ENCODE assay signal across 9 cellular contexts in the genomic region with DNA sequence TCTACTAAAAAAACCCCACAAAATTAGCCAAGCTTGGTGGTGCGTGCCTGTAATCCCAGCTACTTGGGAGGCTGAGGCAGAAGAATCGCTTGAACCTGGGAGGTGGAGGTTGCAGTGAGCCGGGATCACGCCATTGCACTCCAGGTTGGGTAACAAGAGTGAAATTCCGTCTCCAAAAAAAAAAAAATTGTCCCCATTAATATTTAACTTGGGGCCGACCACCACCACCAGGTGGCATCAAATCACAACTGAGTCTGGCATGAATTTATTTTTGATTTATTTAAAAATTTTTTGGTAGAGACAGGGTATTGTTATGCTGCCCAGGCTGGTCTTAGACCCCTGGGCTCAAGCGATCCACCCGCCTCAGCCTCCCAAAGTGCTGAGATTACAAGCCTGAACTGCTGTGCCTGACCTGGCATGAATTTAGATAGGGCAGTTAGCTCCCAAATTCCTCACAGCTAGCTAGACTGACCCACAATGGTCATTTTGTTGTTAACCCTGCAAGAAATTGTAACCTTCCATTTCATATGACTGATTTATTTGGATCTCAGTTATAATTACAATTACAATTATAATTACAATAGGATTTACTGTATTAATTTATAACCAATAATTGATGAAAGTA. TPM values are rescaled to one million over a fixed set of nuclear protein-coding genes. Genes with fewer than 3 reads are reported as not detected.
A peak's percentile ranks its signal among the peaks of the same experiment; 100 is the strongest.
DNase-seq lines count a peak whose midpoint lies in the region; ATAC-seq lines count a peak whose summit lies in the region.
"Had no signal": no experiment of that assay in that cellular context is flagged by ENCODE, and none has a peak within 500 bp of the region (broad histone marks: within the 10 kb centered on the region; RNA-seq: fewer than 3 reads in every experiment).

No MANE protein-coding gene starts in this region.

- no peaks in the 10 kb centered on the region for H3K4me1 ChIP-seq in mesenchymal stem cell (ENCODE audit: control insufficient read depth, insufficient read depth, low read depth, low read length)

- H3K14ac ChIP-seq in mesenchymal stem cell (ENCODE audit: low read length in 2 of 2), result no peak overlapping the region

- no peak overlapping the region for H3K27ac Mint-ChIP-seq in activated naive CD8-positive, alpha-beta T cell treated with anti-CD3 and anti-CD28 coated beads for 36 hours
- no peak overlapping the region for H3K27ac Mint-ChIP-seq in stimulated activated naive B cell treated with anti-CD40 and anti-IgM and Interleukin-4, amounts not matched to agents 10 μg/mL and 1 μg/mL and 100 μg/mL, for 72 hours
- H3K27ac Mint-ChIP-seq: CD8-positive, alpha-beta memory T cell had no signal

- H3K4me2 ChIP-seq in mesenchymal stem cell (ENCODE audit: low read length, poor library complexity, severe bottlenecking), result no peak overlapping the region

- WGBS in mesenchymal stem cell, result 76% methylated on average over 7 of the region's 8 CpGs

- no peaks in the 10 kb centered on the region for H3K9me3 ChIP-seq in mesenchymal stem cell (ENCODE audit: control insufficient read depth, low read length)

- H3K4me3 Mint-ChIP-seq in activated naive CD8-positive, alpha-beta T cell treated with anti-CD3 and anti-CD28 coated beads for 36 hours, result no peak overlapping the region
- no peak overlapping the region for H3K4me3 Mint-ChIP-seq in stimulated activated naive B cell treated with anti-CD40 and anti-IgM and Interleukin-4, amounts not matched to agents 10 μg/mL and 1 μg/mL and 100 μg/mL, for 72 hours
- H3K4me3 Mint-ChIP-seq: CD8-positive, alpha-beta memory T cell had no signal

- H2BK5ac ChIP-seq in mesenchymal stem cell (ENCODE audit: low read depth, low read length, poor library complexity, severe bottlenecking), result no peak overlapping the region

- H3K27me3 Mint-ChIP-seq in activated naive CD8-positive, alpha-beta T cell treated with anti-CD3 and anti-CD28 coated beads for 36 hours, result no peaks in the 10 kb centered on the region
- no peaks in the 10 kb centered on the region for H3K27me3 Mint-ChIP-seq in stimulated activated naive B cell treated with anti-CD40 and anti-IgM and Interleukin-4, amounts not matched to agents 10 μg/mL and 1 μg/mL and 100 μg/mL, for 72 hours

- H3K79me1 ChIP-seq in mesenchymal stem cell (replicated peaks; ENCODE audit: low read length, poor library complexity, severe bottlenecking), result no peaks in the 10 kb centered on the region

- H3K18ac ChIP-seq in mesenchymal stem cell (ENCODE audit: low read depth in 1 of 2, low read length in 2 of 2), result no peak overlapping the region

- no peak overlapping the region for H2BK120ac ChIP-seq in mesenchymal stem cell (ENCODE audit: low read depth, low read length)

- H4K91ac ChIP-seq in mesenchymal stem cell (ENCODE audit: low read length), result no peak overlapping the region

- no peak overlapping the region for H4K8ac ChIP-seq in mesenchymal stem cell (ENCODE audit: low read length)

- H3K36me3 ChIP-seq in mesenchymal stem cell (ENCODE audit: control insufficient read depth in 1 of 2, insufficient read depth in 2 of 2, low read depth in 1 of 2, low read length in 2 of 2), result no peaks in the 10 kb centered on the region

- no peaks in the 10 kb centered on the region for H3K9me3 Mint-ChIP-seq in activated naive CD8-positive, alpha-beta T cell treated with anti-CD3 and anti-CD28 coated beads for 36 hours
- H3K9me3 Mint-ChIP-seq in stimulated activated naive B cell treated with anti-CD40 and anti-IgM and Interleukin-4, amounts not matched to agents 10 μg/mL and 1 μg/mL and 100 μg/mL, for 72 hours, result no peaks in the 10 kb centered on the region
- H3K9me3 Mint-ChIP-seq: CD8-positive, alpha-beta memory T cell had no signal

- H3K27ac ChIP-seq in mesenchymal stem cell (ENCODE audit: low read length, poor library complexity, severe bottlenecking), result no peak overlapping the region

- no peak overlapping the region for H2BK15ac ChIP-seq in mesenchymal stem cell (ENCODE audit: low read depth, poor library complexity, severe bottlenecking)

- H2AFZ ChIP-seq in mesenchymal stem cell (ENCODE audit: low read depth, low read length), result no peak overlapping the region

- no peak overlapping the region for H2BK12ac ChIP-seq in mesenchymal stem cell (ENCODE audit: low read length in 2 of 2)

- no peak overlapping the region for H3K23ac ChIP-seq in mesenchymal stem cell (ENCODE audit: low read length in 2 of 2)

- H3K4me1 Mint-ChIP-seq in activated naive CD8-positive, alpha-beta T cell treated with anti-CD3 and anti-CD28 coated beads for 36 hours, result no peaks in the 10 kb centered on the region
- H3K4me1 Mint-ChIP-seq in stimulated activated naive B cell treated with anti-CD40 and anti-IgM and Interleukin-4, amounts not matched to agents 10 μg/mL and 1 μg/mL and 100 μg/mL, for 72 hours, result peaks cover 0 to 7% of the 10 kb centered on the region in 2 donors
- H3K4me1 Mint-ChIP-seq: CD8-positive, alpha-beta memory T cell had no signal

- H3K4ac ChIP-seq in mesenchymal stem cell (ENCODE audit: low read depth in 1 of 2, low read length in 2 of 2), result no peak overlapping the region

- H3K27me3 ChIP-seq in mesenchymal stem cell (ENCODE audit: control insufficient read depth in 1 of 2, insufficient read depth in 1 of 2, low read length in 2 of 2), result no peaks in the 10 kb centered on the region

- no peak for ATAC-seq in stimulated activated naive B cell treated with anti-CD40 and anti-IgM and Interleukin-4, amounts not matched to agents 10 μg/mL and 1 μg/mL and 100 μg/mL, for 72 hours (replicated peaks)
- no peak for ATAC-seq in GM19395 (IDR thresholded peaks at IDR 0.05; ENCODE audit: unreplicated experiment)

- DNase-seq in NCI-H146 (lab: John Stamatoyannopoulos, UW), result peak; percentile 43
- DNase-seq in NCI-H146 treated with DMSO at 0.1 percent for 48 hours (lab: John Stamatoyannopoulos, UW; ENCODE audit: unreplicated experiment), result no peak
- peak; percentile 73 for DNase-seq in NAMALWA (ENCODE audit: low spot score)
- peak; percentile 20 for DNase-seq in activated naive CD8-positive, alpha-beta T cell treated with anti-CD3 and anti-CD28 coated beads for 36 hours
- peak; percentile 33 for DNase-seq in mesenchymal stem cell
- DNase-seq in stimulated activated naive B cell treated with anti-CD40 and anti-IgM and Interleukin-4, amounts not matched to agents 10 μg/mL and 1 μg/mL and 100 μg/mL, for 72 hours, result no peak
- DNase-seq in AG20443 (ENCODE audit: low spot score), result no peak

- H3K4me3 ChIP-seq in mesenchymal stem cell (ENCODE audit: insufficient read depth in 1 of 2, low read depth in 1 of 2, low read length in 2 of 2), result no peak overlapping the region

- no peak overlapping the region for H2AK5ac ChIP-seq in mesenchymal stem cell (ENCODE audit: low read length, severe bottlenecking)

- H3K9ac ChIP-seq in mesenchymal stem cell (ENCODE audit: low read length), result no peak overlapping the region

- H3K36me3 Mint-ChIP-seq in activated naive CD8-positive, alpha-beta T cell treated with anti-CD3 and anti-CD28 coated beads for 36 hours, result no peaks in the 10 kb centered on the region
- H3K36me3 Mint-ChIP-seq in stimulated activated naive B cell treated with anti-CD40 and anti-IgM and Interleukin-4, amounts not matched to agents 10 μg/mL and 1 μg/mL and 100 μg/mL, for 72 hours, result no peaks in the 10 kb centered on the region
- H3K36me3 Mint-ChIP-seq: CD8-positive, alpha-beta memory T cell had no signal

RNA-seq across cellular contexts. Expression of a gene that starts 17.1 kb away (rescaled TPM):
- total RNA-seq in activated naive CD8-positive, alpha-beta T cell treated with anti-CD3 and anti-CD28 coated beads for 36 hours, result 1 to 10 TPM; 8.6 to 9.3 TPM
- polyA plus RNA-seq in mesenchymal stem cell (2013, experiment 1 of 2), result 1.3 TPM
- 1.4 TPM for polyA plus RNA-seq in mesenchymal stem cell (2013, experiment 2 of 2)

Comparison
In these comparisons a context has a peak if more than half of its experiments do, and no peak if none do; other contexts are left out.
1. DNase-seq: peak in NCI-H146 (single experiment), NAMALWA (single experiment), activated naive CD8-positive, alpha-beta T cell treated with anti-CD3 and anti-CD28 coated beads for 36 hours (single experiment) and mesenchymal stem cell (single experiment); none in NCI-H146 treated with DMSO at 0.1 percent for 48 hours (single experiment), stimulated activated naive B cell treated with anti-CD40 and anti-IgM and Interleukin-4, amounts not matched to agents 10 μg/mL and 1 μg/mL and 100 μg/mL, for 72 hours (single experiment) and AG20443 (single experiment).